Comparison of ENCODE assay signal across 17 cellular contexts in genomic region chr11:69424748-69425147, GRCh38. TPM values are rescaled to one million over a fixed set of nuclear protein-coding genes. Genes with fewer than 3 reads are reported as not detected.
DNase-seq lines count a peak whose midpoint lies in the region; ATAC-seq, FAIRE-seq and TF ChIP-seq lines count a peak whose summit lies in the region.
"Had no signal": no experiment of that assay in that cellular context is flagged by ENCODE, and none has a peak within 500 bp of the region (broad histone marks: within the 10 kb centered on the region; RNA-seq: fewer than 3 reads in every experiment).

No MANE protein-coding gene starts in this region.

- H3K36me3 ChIP-seq in HepG2 (replicated peaks in 1 of 2; ENCODE audit: control insufficient read depth in 1 of 2, insufficient read depth in 2 of 2, low read length in 2 of 2) (no peaks in the 10 kb centered on the region), right lobe of liver (no peaks in the 10 kb centered on the region), endodermal cell (ENCODE audit: control insufficient read depth, insufficient read depth, low read length) (no peaks in the 10 kb centered on the region)
- H3K36me3 ChIP-seq: BE2C had no signal

- ATAC-seq in HepG2 (no peak), right lobe of liver (no peak), WTC11 (no peak)
- ATAC-seq: GM23338 had no signal

- no peak for FAIRE-seq in HepG2 (lab: Jason Lieb, UNC)
- FAIRE-seq: D721Med, GM12891 had no signal

- intact Hi-C loops in HepG2 (cut with micrococcal nuclease; ENCODE audit: unreplicated experiment) (loop anchor here (5.0 kb wide), 1 partner anchor 302 kb away; no protein-coding TSS in a partner anchor), right lobe of liver (cut with DNase I) (loop anchor here in 1 of 2 donors (10.0 kb wide), 1 partner anchor 300 kb away; no protein-coding TSS in a partner anchor)

- no peaks in the 10 kb centered on the region for H3K27me3 ChIP-seq in HepG2 (ENCODE audit: control insufficient read depth in 1 of 2, insufficient read depth in 2 of 2, low read length in 2 of 2)
- no peaks in the 10 kb centered on the region for H3K27me3 ChIP-seq in right lobe of liver
- H3K27me3 ChIP-seq in endodermal cell (ENCODE audit: control insufficient read depth, insufficient read depth, low read length, poor library complexity, severe bottlenecking): no peaks in the 10 kb centered on the region
- H3K27me3 ChIP-seq: BE2C had no signal

- H3K27ac Mint-ChIP-seq in WTC11: no peak overlapping the region
- no peak overlapping the region for H3K27ac Mint-ChIP-seq in endodermal cell
- H3K27ac Mint-ChIP-seq: CD4-positive, CD25-positive, alpha-beta regulatory T cell; CD8-positive, alpha-beta memory T cell; GM23338 had no signal

- no peak overlapping the region for H3K9ac ChIP-seq in HepG2 (ENCODE audit: insufficient read depth, low read depth, low read length)
- H3K9ac ChIP-seq in endodermal cell (ENCODE audit: extremely low read depth, low read length, poor library complexity, severe bottlenecking): no peak overlapping the region

- H3K4me2 ChIP-seq in HepG2 (ENCODE audit: low read depth, low read length): no peak overlapping the region
- H3K4me2 ChIP-seq: GM23338 had no signal

- no peak overlapping the region for H3K4me3 Mint-ChIP-seq in WTC11
- H3K4me3 Mint-ChIP-seq in endodermal cell: no peak overlapping the region
- H3K4me3 Mint-ChIP-seq: CD4-positive, CD25-positive, alpha-beta regulatory T cell; CD8-positive, alpha-beta memory T cell; GM23338 had no signal

- TF ChIP-seq POLR2A in HepG2 (IDR thresholded peaks at IDR 0.05; ENCODE audit: insufficient read depth in 1 of 2, low read depth in 2 of 2, low read length in 2 of 2): no peak
- no peak for TF ChIP-seq POLR2A in right lobe of liver (IDR thresholded peaks at IDR 0.05)

- H3K36me3 Mint-ChIP-seq in WTC11 (peaks cover 12% of the 10 kb centered on the region), endodermal cell (ENCODE audit: low read depth) (no peaks in the 10 kb centered on the region)
- H3K36me3 Mint-ChIP-seq: CD4-positive, CD25-positive, alpha-beta regulatory T cell had no signal

- H3K27ac ChIP-seq in HepG2 (ENCODE audit: extremely low read length, insufficient read depth, low read length): no peak overlapping the region
- H3K27ac ChIP-seq in right lobe of liver: no peak overlapping the region
- H3K27ac ChIP-seq in endodermal cell (ENCODE audit: low read depth, low read length): no peak overlapping the region

- BruUV-seq in HepG2 (replicated peaks; lab: Mats Ljungman, UMichigan): no TSS peak

- POLR2A ChIA-PET in HepG2 (lab: Yijun Ruan, JAX) (no interaction called here), WTC11 (lab: Charles Lee) (no interaction called here)

- no peak overlapping the region for H2AFZ ChIP-seq in HepG2 (ENCODE audit: low read length)
- H2AFZ ChIP-seq: GM23338 had no signal

- peaks cover 7% of the 10 kb centered on the region for H3K9me3 ChIP-seq in HepG2 (ENCODE audit: low read length)
- H3K9me3 ChIP-seq in right lobe of liver: peaks cover 0 to 3% (median 0%) of the 10 kb centered on the region in 4 donors
- peaks cover 8% of the 10 kb centered on the region for H3K9me3 ChIP-seq in endodermal cell (ENCODE audit: control insufficient read depth, low read length)

- no peak for TF ChIP-seq CTCF in HepG2 (CRISPR knock-in tag; IDR thresholded peaks at IDR 0.05)
- TF ChIP-seq CTCF in right lobe of liver (IDR thresholded peaks at IDR 0.05): no peak
- TF ChIP-seq CTCF in WTC11 (IDR thresholded peaks at IDR 0.05): no peak
- no peak for TF ChIP-seq CTCF in endodermal cell (conservative IDR thresholded peaks at IDR 0.05)

- peaks cover 17% of the 10 kb centered on the region for H3K4me1 Mint-ChIP-seq in WTC11
- peaks cover 9% of the 10 kb centered on the region for H3K4me1 Mint-ChIP-seq in endodermal cell
- H3K4me1 Mint-ChIP-seq: CD4-positive, CD25-positive, alpha-beta regulatory T cell had no signal

- H3K27me3 Mint-ChIP-seq in WTC11 (ENCODE audit: low read depth) (peaks cover 7% of the 10 kb centered on the region), endodermal cell (ENCODE audit: insufficient read depth) (no peaks in the 10 kb centered on the region)
- H3K27me3 Mint-ChIP-seq: CD4-positive, CD25-positive, alpha-beta regulatory T cell had no signal

- H3K4me1 ChIP-seq in HepG2 (ENCODE audit: insufficient read depth, low read length) (peaks cover 59% of the 10 kb centered on the region), right lobe of liver (peaks cover 0 to 31% (median 14%) of the 10 kb centered on the region in 4 donors), endodermal cell (ENCODE audit: control insufficient read depth, insufficient read depth, low read length) (no peaks in the 10 kb centered on the region)
- H3K4me1 ChIP-seq: BE2C had no signal

- H4K20me1 ChIP-seq in HepG2 (ENCODE audit: insufficient read depth, low read length): no peaks in the 10 kb centered on the region

- 96% methylated on average over 3 of the region's 3 CpGs for WGBS in HepG2 (ENCODE audit: low lambda C conversion rate)
- 57% methylated on average over 3 of the region's 3 CpGs for WGBS in right lobe of liver (ENCODE audit: insufficient coverage, low coverage, low lambda C conversion rate, missing lambda C conversion rate)
- WGBS in endodermal cell (ENCODE audit: insufficient coverage in 1 of 2, insufficient read length in 1 of 2), 2 experiments: 92 to 100% methylated on average over 3 of the region's 3 CpGs

- H3K9me3 Mint-ChIP-seq in WTC11: peaks cover 13% of the 10 kb centered on the region
- H3K9me3 Mint-ChIP-seq in endodermal cell: peaks cover 21% of the 10 kb centered on the region

- H3K79me2 ChIP-seq in HepG2 (ENCODE audit: insufficient read depth, low read length): no peaks in the 10 kb centered on the region

- TF ChIP-seq EP300 in HepG2 (IDR thresholded peaks at IDR 0.05; ENCODE audit: low read depth in 2 of 2, low read length in 2 of 2) (no peak), HepG2 (CRISPR knock-in tag; IDR thresholded peaks at IDR 0.05; ENCODE audit: borderline replicate concordance) (no peak)

- DNase-seq in HepG2 (ENCODE audit: low spot score) (no peak), right lobe of liver (no peak), WTC11 (ENCODE audit: low spot score) (no peak), endodermal cell (no peak), NCI-H1092 treated with DMSO at 0.1 percent for 48 hours (lab: John Stamatoyannopoulos, UW) (no peak), medulla oblongata (ENCODE audit: extremely low spot score) (no peak), mucosa of gallbladder (ENCODE audit: low spot score) (no peak)
- DNase-seq: 8988T; BE2C; Caco-2; CD4-positive, CD25-positive, alpha-beta regulatory T cell; CD8-positive, alpha-beta memory T cell; H7; KBM-7 had no signal

- no peak for TF ChIP-seq RAD21 in HepG2 (CRISPR knock-in tag; IDR thresholded peaks at IDR 0.05)

- CTCF ChIA-PET in HepG2 (lab: Yijun Ruan, JAX; ENCODE audit: low intra/inter-chr PET ratio, low total read pairs): no interaction called here
- CTCF ChIA-PET in WTC11 (lab: Charles Lee): no interaction called here

- H3K4me3 ChIP-seq in HepG2 (replicated peaks in 1 of 3; ENCODE audit: insufficient read depth in 1 of 3, low read depth in 2 of 3, low read length in 3 of 3): no peak overlapping the region
- no peak overlapping the region for H3K4me3 ChIP-seq in right lobe of liver
- H3K4me3 ChIP-seq in endodermal cell (ENCODE audit: low read length): peak overlapping the region; percentile 56
- H3K4me3 ChIP-seq: GM23338 had no signal

- in situ Hi-C loops in HepG2 (cut with HindIII; ENCODE audit: extremely low pct_ligation_motif_present, low pct_unique_long_range_greater_than_20kb): loop anchor here (25.0 kb wide), 1 partner anchor 213 kb away; the partner anchor contains the start of gene CCND1

TF ChIP-seq in HepG2, 621 proteins besides CTCF, POLR2A, EP300 and RAD21 (continues in another document):
- TF ChIP-seq SAP130 (CRISPR knock-in tag; IDR thresholded peaks at IDR 0.05; ENCODE audit: low read depth): no peak

TF ChIP-seq in WTC11, 78 proteins besides CTCF, POLR2A, EP300 and RAD21:
- TF ChIP-seq JUN (CRISPR knock-in tag; IDR thresholded peaks at IDR 0.05): no peak
- peak; percentile 93 for TF ChIP-seq GTF2I (CRISPR knock-in tag; conservative IDR thresholded peaks at IDR 0.05)
- no peak for TF ChIP-seq ATF3 (CRISPR knock-in tag; conservative IDR thresholded peaks at IDR 0.05)
TF ChIP-seq in WTC11: peak in this region for 1.

RNA-seq across cellular contexts. Expression of gene LINC01488, which starts 56.7 kb away (rescaled TPM):
- 0.14 and 0.58 TPM in 2 replicates for total RNA-seq in HepG2 (2016; rRNA removed; fragmentation: Illumina TruSeq; extraction: Trizol)
- 0.10 and 0.18 TPM in 2 replicates for total RNA-seq in HepG2 (2016; cell fraction: cytosol; rRNA removed; fragmentation: Illumina TruSeq; extraction: Trizol; ENCODE audit: low read depth)
- 0.09 and 0.74 TPM in 2 replicates for total RNA-seq in HepG2 (2016; cell fraction: insoluble cytoplasmic fraction; rRNA removed; fragmentation: Illumina TruSeq; extraction: Trizol)
- total RNA-seq in HepG2 (2016; cell fraction: membrane; rRNA removed; fragmentation: Illumina TruSeq; extraction: Trizol): 0.17 and 0.31 TPM in 2 replicates
- total RNA-seq in HepG2 (2016; cell fraction: nucleus; rRNA removed; fragmentation: Illumina TruSeq; extraction: Trizol): 0.47 and 1.4 TPM in 2 replicates
- polyA plus RNA-seq in HepG2 (2011; rRNA removed): 0.13 and 0.26 TPM in 2 replicates
- 0.11 TPM in 1 of 2 replicates, not detected in the other for polyA plus RNA-seq in HepG2 (2011; cell fraction: cytosol; rRNA removed)
- 0.31 and 1.3 TPM in 2 replicates for polyA plus RNA-seq in HepG2 (2011; cell fraction: nucleus; rRNA removed)
- polyA plus RNA-seq in HepG2 (2012): 0.04 TPM in 1 of 2 replicates, not detected in the other
- polyA plus RNA-seq in HepG2 (2016; cell fraction: cytosol; fragmentation: Illumina TruSeq; extraction: Trizol; ENCODE audit: low read depth): 0.09 and 0.12 TPM in 2 replicates
- polyA plus RNA-seq in HepG2 (2016; cell fraction: insoluble cytoplasmic fraction; fragmentation: Illumina TruSeq; extraction: Trizol; ENCODE audit: low read depth): 0.21 and 0.39 TPM in 2 replicates
- 0.22 TPM in 2 replicates for polyA plus RNA-seq in HepG2 (2016; cell fraction: membrane; fragmentation: Illumina TruSeq; extraction: Trizol; ENCODE audit: low read depth)
- 1.7 and 3.1 TPM in 2 replicates for polyA plus RNA-seq in HepG2 (2016; cell fraction: nucleus; fragmentation: Illumina TruSeq; extraction: Trizol; ENCODE audit: insufficient read depth, low read depth)
- polyA minus RNA-seq in HepG2 (2011; rRNA and poly(A)+ RNA removed; ENCODE audit: low replicate concordance): 0.16 TPM in 1 of 2 replicates, not detected in the other
- not detected in 2 replicates for polyA minus RNA-seq in HepG2 (2011; cell fraction: cytosol; rRNA and poly(A)+ RNA removed)
- 0.12 and 0.39 TPM in 2 replicates for polyA minus RNA-seq in HepG2 (2011; cell fraction: nucleus; rRNA and poly(A)+ RNA removed)
- 10 to 100 TPM in 1 of 6 experiments, 1 to 10 TPM in 3, under 1 TPM in 1, not detected in 1; 0.63 to 22.9 (median 1.1) TPM for total RNA-seq in right lobe of liver
- total RNA-seq in WTC11 (2021): not detected in 3 replicates
- not detected for total RNA-seq in endodermal cell
- polyA plus RNA-seq in endodermal cell (2013, experiment 1 of 2): not detected
- not detected for polyA plus RNA-seq in endodermal cell (2013, experiment 2 of 2)
- total RNA-seq in mucosa of gallbladder: not detected
- total RNA-seq: Caco-2; CD4-positive, CD25-positive, alpha-beta regulatory T cell; CD8-positive, alpha-beta memory T cell; GM23338; H7 had no signal
- polyA plus RNA-seq: CD4-positive, CD25-positive, alpha-beta regulatory T cell; CD8-positive, alpha-beta memory T cell; GM23338 had no signal
